Comparison of ENCODE assay signal across 6 cellular contexts in the genomic region with DNA sequence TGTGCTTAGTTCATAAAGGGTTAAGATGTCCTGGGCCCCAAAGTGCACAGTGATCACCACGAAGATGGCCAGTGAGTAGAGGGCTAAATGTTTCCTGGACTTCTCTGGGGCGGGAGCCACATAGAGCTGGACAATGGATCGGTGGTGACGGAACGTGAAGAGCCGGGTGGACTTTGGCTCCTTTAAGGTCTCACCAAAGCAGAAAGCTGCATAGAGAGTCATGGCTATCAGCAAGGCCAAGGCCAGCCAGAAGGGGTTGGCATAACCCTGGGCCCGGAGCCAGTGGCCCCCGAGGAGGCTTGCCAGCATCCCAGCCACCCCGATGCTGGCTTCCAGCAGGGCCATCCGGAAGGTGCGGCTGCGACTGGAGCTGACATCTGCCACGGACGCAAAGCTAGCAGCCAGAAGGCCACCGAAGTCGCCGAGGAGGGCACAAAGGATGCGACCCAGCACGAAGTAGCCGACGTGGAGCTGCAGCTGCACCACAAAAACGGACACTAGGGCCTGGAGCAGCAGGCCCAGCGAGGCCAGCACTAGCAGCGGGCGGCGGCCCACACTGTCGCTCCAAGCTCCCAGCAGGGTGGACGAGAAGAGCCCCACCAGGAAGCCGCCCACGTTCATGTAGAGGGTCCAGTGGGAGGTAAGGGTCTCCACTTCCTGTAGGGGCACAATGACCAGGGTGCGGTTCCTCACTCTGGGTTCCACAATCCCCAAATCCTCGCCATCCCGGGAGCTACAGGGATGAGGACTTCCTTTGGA. TPM values are rescaled to one million over a fixed set of nuclear protein-coding genes. Genes with fewer than 3 reads are reported as not detected.
DNase-seq lines count a peak whose midpoint lies in the region; ATAC-seq and TF ChIP-seq lines count a peak whose summit lies in the region.

No MANE protein-coding gene starts in this region.

- CTCF ChIA-PET in IMR-90 (lab: Yijun Ruan, JAX), result interaction anchor here (0.7 kb wide), 1 partner anchor 712 kb away, joined by 5 read pairs; no protein-coding TSS in a partner anchor

- peak overlapping the region; percentile 88 for H2AK9ac ChIP-seq in IMR-90 (replicated peaks; ENCODE audit: low read depth, low read length, poor library complexity)

- no peak overlapping the region for H4K91ac ChIP-seq in IMR-90 (ENCODE audit: insufficient read depth, low read depth, low read length)

- no peak overlapping the region for H2BK120ac ChIP-seq in IMR-90 (ENCODE audit: low read depth, low read length)

- H3K27me3 ChIP-seq in IMR-90 (ENCODE audit: control insufficient read depth, insufficient read depth, low read length) (0 out of 2 replicates have a peak, but pooled peaks cover 2% of the 10 kb centered on the region), prostate gland (replicated peaks; ENCODE audit: insufficient read depth) (no peaks in the 10 kb centered on the region)

- H3K4ac ChIP-seq in IMR-90 (ENCODE audit: low read depth, low read length), result peak overlapping the region; percentile 39; the same call in 1 of the 2 replicates

- H2BK15ac ChIP-seq in IMR-90 (ENCODE audit: low read depth, low read length), result no peak overlapping the region

- H3K9ac ChIP-seq in IMR-90 (ENCODE audit: low read depth, low read length), result peak overlapping the region; percentile 22

- no peak overlapping the region for H2AK5ac ChIP-seq in IMR-90 (ENCODE audit: low read depth, low read length)

- peak overlapping the region; percentile 60 to 68; a peak in 2 of 4 replicates for H4K8ac ChIP-seq in IMR-90 (ENCODE audit: low read depth in 2 of 2, low read length in 2 of 2)

- dilution Hi-C loops in IMR-90 (cut with HindIII; ENCODE audit: low sequenced_read_pairs, unreplicated experiment), result no loop called here

- no peak for TF ChIP-seq CTCF in IMR-90 (conservative IDR thresholded peaks at IDR 0.05; ENCODE audit: low read depth, low read length)
- no peak for TF ChIP-seq CTCF in choroid plexus epithelial cell (conservative IDR thresholded peaks at IDR 0.05; ENCODE audit: low read depth, low read length)
- no peak for TF ChIP-seq CTCF in prostate gland (IDR thresholded peaks at IDR 0.05)

- H4K20me1 ChIP-seq in IMR-90 (ENCODE audit: insufficient read depth, low read length), result no peaks in the 10 kb centered on the region

- peaks cover 12% of the 10 kb centered on the region for H3K9me1 ChIP-seq in IMR-90 (ENCODE audit: insufficient read depth, low read length)

- in situ Hi-C loops in IMR-90 (cut with MboI; ENCODE audit: low sequenced_read_pairs), result no loop called here

- H3K79me1 ChIP-seq in IMR-90 (ENCODE audit: low read depth in 1 of 2, low read length in 2 of 2), result no peaks in the 10 kb centered on the region

- intact Hi-C loops in IMR-90 (cut with micrococcal nuclease), result loop anchor here (10.0 kb wide), 1 partner anchor 140 kb away; no protein-coding TSS in a partner anchor
- intact Hi-C loops in prostate gland (cut with DNase I), result no loop called here

- no peak overlapping the region; the same call in 1 of the 2 replicates for H4K5ac ChIP-seq in IMR-90 (ENCODE audit: low read depth, low read length)

- DNase-seq in IMR-90, result no peak
- no peak for DNase-seq in choroid plexus epithelial cell (ENCODE audit: low read depth)
- DNase-seq in prostate gland (ENCODE audit: low spot score), result no peak
- no peak for DNase-seq in NCI-H187 (lab: John Stamatoyannopoulos, UW)

- H2BK20ac ChIP-seq in IMR-90 (ENCODE audit: low read depth, low read length), result no peak overlapping the region

- H3K23ac ChIP-seq in IMR-90 (ENCODE audit: low read depth, low read length), result 0 out of 2 replicates have a peak overlapping the region, but pooled peaks have one; percentile 78

- TF ChIP-seq POLR2A in IMR-90 (IDR thresholded peaks at IDR 0.05; ENCODE audit: low read depth, low read length) (no peak), prostate gland (IDR thresholded peaks at IDR 0.05) (no peak), GM18505 (IDR thresholded peaks at IDR 0.05; ENCODE audit: borderline replicate concordance, extremely low read depth, insufficient read depth, insufficient read length) (no peak)

- H3K27ac ChIP-seq in IMR-90 (ENCODE audit: insufficient read depth, low read length), result no peak overlapping the region
- H3K27ac ChIP-seq in prostate gland, result peak overlapping the region in 1 of 2 donors; percentile 17

- H3K56ac ChIP-seq in IMR-90 (ENCODE audit: extremely low read depth, insufficient read depth, low read length), result no peak overlapping the region

- POLR2A ChIA-PET in IMR-90 (lab: Charles Lee; ENCODE audit: unreplicated experiment), result no interaction called here

- peak overlapping the region; percentile 83 for H3K4me2 ChIP-seq in IMR-90 (ENCODE audit: low read depth, low read length)

- no peak overlapping the region for H2BK5ac ChIP-seq in IMR-90 (ENCODE audit: low read depth, low read length, poor library complexity, severe bottlenecking)

- WGBS in IMR-90 (ENCODE audit: extremely low coverage in 2 of 2, insufficient read length in 1 of 2), 2 experiments, result 60% methylated on average over 19 of the region's 33 CpGs; no CpG with 5 or more reads in 1 of the 2 experiments
- 44% methylated on average over 30 of the region's 33 CpGs for WGBS in prostate gland

- H3K4me3 ChIP-seq in IMR-90 (ENCODE audit: insufficient read depth, low read depth, low read length) (peak overlapping the region; percentile 66), choroid plexus epithelial cell (ENCODE audit: low read depth, low read length) (peak overlapping the region; percentile 65), prostate gland (peak overlapping the region; percentile 53 to 65)

- peak overlapping the region; percentile 58 for H3K14ac ChIP-seq in IMR-90 (replicated peaks; ENCODE audit: low read depth, low read length)

- no peaks in the 10 kb centered on the region for H3K9me3 ChIP-seq in IMR-90 (ENCODE audit: control insufficient read depth, insufficient read depth, low read length)
- no peaks in the 10 kb centered on the region for H3K9me3 ChIP-seq in prostate gland

- no TSS peak for BruUV-seq in IMR-90 (replicated peaks; lab: Mats Ljungman, UMichigan)

- TF ChIP-seq RAD21 in IMR-90 (IDR thresholded peaks at IDR 0.05; ENCODE audit: low read length), result no peak

- H3K18ac ChIP-seq in IMR-90 (ENCODE audit: low read depth, low read length), result no peak overlapping the region

- peaks cover 4% of the 10 kb centered on the region for H3K36me3 ChIP-seq in IMR-90 (ENCODE audit: control insufficient read depth, insufficient read depth, low read length)
- peaks cover 0 to 11% of the 10 kb centered on the region in 2 donors for H3K36me3 ChIP-seq in prostate gland

- peak; percentile 4; the same call in 1 of the 2 replicates for ATAC-seq in IMR-90 (ENCODE audit: low read depth)
- no peak for ATAC-seq in GM18505 (IDR thresholded peaks at IDR 0.05; ENCODE audit: unreplicated experiment)
- no peak for ATAC-seq in GM18858 (IDR thresholded peaks at IDR 0.05; ENCODE audit: unreplicated experiment)

- H2AFZ ChIP-seq in IMR-90 (replicated peaks; ENCODE audit: low read length, poor library complexity), result peak overlapping the region; percentile 99

- H3K4me1 ChIP-seq in IMR-90 (ENCODE audit: control insufficient read depth, insufficient read depth, low read length), result peaks cover 3% of the 10 kb centered on the region
- H3K4me1 ChIP-seq in prostate gland (replicated peaks), result peaks cover 2% of the 10 kb centered on the region

TF ChIP-seq in IMR-90, 13 proteins besides CTCF, POLR2A, EP300 and RAD21:
- TF ChIP-seq MAZ (IDR thresholded peaks at IDR 0.05; ENCODE audit: borderline replicate concordance, low read depth, low read length), result no peak
- no peak for TF ChIP-seq SMC3 (IDR thresholded peaks at IDR 0.05; ENCODE audit: low read depth, low read length)

RNA-seq across cellular contexts. Expression of a gene that starts 1.0 kb away (rescaled TPM):
- total RNA-seq in IMR-90 (2012; rRNA removed) (2.7 and 2.8 TPM in 2 replicates), prostate gland (10 to 100 TPM; 14.9 to 20.1 TPM)
- polyA plus RNA-seq in IMR-90 (2012; rRNA removed), result 3.9 and 4.0 TPM in 2 replicates
- 2.6 and 3.0 TPM in 2 replicates for polyA plus RNA-seq in IMR-90 (2012; cell fraction: cytosol; rRNA removed)
- 5.3 and 6.3 TPM in 2 replicates for polyA plus RNA-seq in IMR-90 (2012; cell fraction: nucleus; rRNA removed; ENCODE audit: low replicate concordance)

RNA-seq across cellular contexts. Expression of a gene that starts 33.5 kb away (rescaled TPM):
- total RNA-seq in IMR-90 (2012; rRNA removed), result 2.5 and 3.4 TPM in 2 replicates
- 10.3 and 11.4 TPM in 2 replicates for polyA plus RNA-seq in IMR-90 (2012; rRNA removed)
- 2.3 and 9.3 TPM in 2 replicates for polyA plus RNA-seq in IMR-90 (2012; cell fraction: cytosol; rRNA removed)
- 28.6 and 45.7 TPM in 2 replicates for polyA plus RNA-seq in IMR-90 (2012; cell fraction: nucleus; rRNA removed; ENCODE audit: low replicate concordance)
- total RNA-seq in prostate gland, result 10 to 100 TPM; 20.6 to 21.4 TPM

RNA-seq across cellular contexts. Expression of a gene that starts 34.9 kb away (rescaled TPM):
- total RNA-seq in IMR-90 (2012; rRNA removed), result under 0.01 and 0.18 TPM in 2 replicates
- polyA plus RNA-seq in IMR-90 (2012; rRNA removed), result 0.89 and 1.0 TPM in 2 replicates
- 0.90 and 1.4 TPM in 2 replicates for polyA plus RNA-seq in IMR-90 (2012; cell fraction: cytosol; rRNA removed)
- 3.0 and 4.8 TPM in 2 replicates for polyA plus RNA-seq in IMR-90 (2012; cell fraction: nucleus; rRNA removed; ENCODE audit: low replicate concordance)
- total RNA-seq in prostate gland, result 10 to 100 TPM in 1 of 2 donors, under 1 TPM in 1; 0.14 to 57.8 TPM

RNA-seq across cellular contexts. Expression of a gene that starts 40.0 kb away (rescaled TPM):
- total RNA-seq in IMR-90 (2012; rRNA removed) (not detected in 2 replicates), prostate gland (not detected)
- polyA plus RNA-seq in IMR-90 (2012; rRNA removed), result not detected in 2 replicates
- not detected in 2 replicates for polyA plus RNA-seq in IMR-90 (2012; cell fraction: cytosol; rRNA removed)
- not detected in 2 replicates for polyA plus RNA-seq in IMR-90 (2012; cell fraction: nucleus; rRNA removed; ENCODE audit: low replicate concordance)

RNA-seq across cellular contexts. Expression of a gene that starts 47.7 kb away (rescaled TPM):
- total RNA-seq in IMR-90 (2012; rRNA removed), result 58.3 and 66.7 TPM in 2 replicates
- polyA plus RNA-seq in IMR-90 (2012; rRNA removed), result 72.0 and 77.8 TPM in 2 replicates
- polyA plus RNA-seq in IMR-90 (2012; cell fraction: cytosol; rRNA removed), result 70.5 and 80.8 TPM in 2 replicates
- polyA plus RNA-seq in IMR-90 (2012; cell fraction: nucleus; rRNA removed; ENCODE audit: low replicate concordance), result 33.1 and 46.5 TPM in 2 replicates
- 100 to 1,000 TPM in 1 of 2 donors, 10 to 100 TPM in 1; 94.4 to 140 TPM for total RNA-seq in prostate gland
